ENCODE assay signal across 22 cellular contexts in genomic region chr1:232538943-232539302, GRCh38.
DNase-seq lines count a peak whose midpoint lies in the region; ATAC-seq, FAIRE-seq and TF ChIP-seq lines count a peak whose summit lies in the region.
"Had no signal": no experiment of that assay in that cellular context is flagged by ENCODE, and none has a peak within 500 bp of the region (broad histone marks: within the 10 kb centered on the region; RNA-seq: fewer than 3 reads in every experiment).

No MANE protein-coding gene starts in this region.

- H3K9me2 ChIP-seq in GM23338 (ENCODE audit: insufficient read depth) (no peaks in the 10 kb centered on the region), PC-3 (replicated peaks; ENCODE audit: low read length) (no peaks in the 10 kb centered on the region)

- H3K14ac ChIP-seq in trophoblast cell (ENCODE audit: low read length): no peak overlapping the region

- intact Hi-C loops in PC-3 (cut with micrococcal nuclease): no loop called here

- WGBS in ectodermal cell, 2 experiments: 88% methylated on average over 5 of the region's 5 CpGs
- no CpG with 5 or more reads among the region's 5 CpGs for WGBS in trophoblast cell (ENCODE audit: extremely low coverage, insufficient coverage, insufficient read length)

- peaks cover 14% of the 10 kb centered on the region for H3K4me1 ChIP-seq in GM23338 (ENCODE audit: insufficient read depth)
- H3K4me1 ChIP-seq in PC-3 (ENCODE audit: insufficient read depth, low read length): peaks cover 20% of the 10 kb centered on the region
- H3K4me1 ChIP-seq in ectodermal cell (ENCODE audit: control insufficient read depth, insufficient read depth, low read length): peaks cover 18% of the 10 kb centered on the region
- peaks cover 17 to 23% of the 10 kb centered on the region in 2 experiments for H3K4me1 ChIP-seq in trophoblast cell (ENCODE audit: control insufficient read depth in 1 of 2, insufficient read depth in 2 of 2, low read length in 2 of 2)
- H3K4me1 ChIP-seq: colonic mucosa had no signal

- H3K79me2 ChIP-seq in GM23338 (replicated peaks; ENCODE audit: insufficient read depth): no peaks in the 10 kb centered on the region
- no peaks in the 10 kb centered on the region for H3K79me2 ChIP-seq in PC-3 (ENCODE audit: low read length)
- H3K79me2 ChIP-seq in trophoblast cell (ENCODE audit: control insufficient read depth, insufficient read depth, low read length, poor library complexity): peaks cover 4% of the 10 kb centered on the region

- peak overlapping the region; percentile 41 for H3K4ac ChIP-seq in trophoblast cell (ENCODE audit: low read depth, low read length)

- H2BK12ac ChIP-seq in trophoblast cell (ENCODE audit: low read length): peak overlapping the region; percentile 82

- H4K20me1 ChIP-seq in GM23338 (replicated peaks; ENCODE audit: insufficient read depth) (no peaks in the 10 kb centered on the region; the same call in 1 of the 2 replicates), PC-3 (ENCODE audit: low read length) (no peaks in the 10 kb centered on the region)

- no peaks in the 10 kb centered on the region; the same call in 2 of the 3 replicates for H3K9me3 Mint-ChIP-seq in GM23338
- H3K9me3 Mint-ChIP-seq: activated CD4-positive, alpha-beta T cell treated with anti-CD3 and anti-CD28 coated beads, Interleukin-2, amount 10 ng/mL, durations not matched to agents 7 days and 5 days; activated T-cell treated with anti-CD3 and anti-CD28 coated beads, Interleukin-2, amount 50 U/mL, for 72 hours; immature natural killer cell; naive thymus-derived CD8-positive, alpha-beta T cell had no signal

- POLR2A ChIA-PET in PC-3 (lab: Charles Lee; ENCODE audit: unreplicated experiment): interaction anchor here (0.6 kb wide), 1 partner anchor 77 kb away, joined by 4 read pairs; no protein-coding TSS in a partner anchor

- DNase-seq in GM23338 (ENCODE audit: low spot score) (no peak), PC-3 (no peak), trophoblast cell (no peak), HTR-8/SVneo (ENCODE audit: insufficient read length, low spot score) (no peak), dedifferentiated amniotic fluid mesenchymal stem cell (ENCODE audit: extremely low spot score) (no peak)
- no peak for DNase-seq in central memory CD4-positive, alpha-beta T cell
- DNase-seq: activated CD4-positive, alpha-beta T cell treated with anti-CD3 and anti-CD28 coated beads, Interleukin-2, amount 10 ng/mL, durations not matched to agents 7 days and 5 days; activated T-cell treated with anti-CD3 and anti-CD28 coated beads, Interleukin-2, amount 50 U/mL, for 72 hours; colonic mucosa; DND-41; gastrocnemius medialis; immature natural killer cell; naive thymus-derived CD8-positive, alpha-beta T cell; NCI-H1105; NCI-H1930; NK-92 treated with Interleukin-12 subunit alpha and Interleukin-12 subunit beta, amount 100 ng/mL, for 24 hours; stimulated activated CD4-positive, alpha-beta T cell treated with anti-CD3 and anti-CD28 coated beads, Interleukin-2, amount 100 ng/mL, for 48 hours had no signal

- peaks cover 2% of the 10 kb centered on the region for H3K27me3 Mint-ChIP-seq in GM23338 (ENCODE audit: insufficient read depth, low read depth, poor library complexity)
- H3K27me3 Mint-ChIP-seq: activated CD4-positive, alpha-beta T cell treated with anti-CD3 and anti-CD28 coated beads, Interleukin-2, amount 10 ng/mL, durations not matched to agents 7 days and 5 days had no signal

- CTCF ChIA-PET in PC-3 (lab: Charles Lee): interaction anchor here (0.6 to 1.3 kb wide), 3 partner anchors 71 to 937 kb away, joined by 5 to 11 read pairs (median 8); no protein-coding TSS in a partner anchor

- H3K36me3 Mint-ChIP-seq in GM23338 (ENCODE audit: low read depth): no peaks in the 10 kb centered on the region
- H3K36me3 Mint-ChIP-seq: immature natural killer cell; naive thymus-derived CD8-positive, alpha-beta T cell had no signal

- no peak overlapping the region for H2BK5ac ChIP-seq in trophoblast cell (ENCODE audit: low read depth, low read length, poor library complexity)

- ATAC-seq in GM23338: no peak
- ATAC-seq in PC-3: no peak
- no peak for ATAC-seq in HG02870 (IDR thresholded peaks at IDR 0.05; ENCODE audit: unreplicated experiment)
- ATAC-seq: gastrocnemius medialis; naive thymus-derived CD8-positive, alpha-beta T cell had no signal

- no peak overlapping the region for H4K12ac ChIP-seq in trophoblast cell (ENCODE audit: low read depth, low read length)

- no peaks in the 10 kb centered on the region for H3K27me3 ChIP-seq in GM23338 (ENCODE audit: insufficient read depth)
- no peaks in the 10 kb centered on the region for H3K27me3 ChIP-seq in PC-3 (ENCODE audit: low read length)
- no peaks in the 10 kb centered on the region for H3K27me3 ChIP-seq in ectodermal cell (ENCODE audit: control insufficient read depth, insufficient read depth, low read length, poor library complexity, severe bottlenecking)
- H3K27me3 ChIP-seq in trophoblast cell (ENCODE audit: insufficient read depth, low read length): no peaks in the 10 kb centered on the region
- H3K27me3 ChIP-seq: brain microvascular endothelial cell, colonic mucosa, gastrocnemius medialis had no signal

- H2BK120ac ChIP-seq in trophoblast cell (ENCODE audit: insufficient read depth, low read length, poor library complexity): no peak overlapping the region

- no peak overlapping the region for H3K27ac ChIP-seq in GM23338 (ENCODE audit: low read depth)
- peak overlapping the region; percentile 70 for H3K27ac ChIP-seq in PC-3 (ENCODE audit: low read length)
- H3K27ac ChIP-seq in ectodermal cell (ENCODE audit: insufficient read depth, low read depth, low read length, poor library complexity, severe bottlenecking): peak overlapping the region; percentile 8
- H3K27ac ChIP-seq in trophoblast cell (ENCODE audit: low read depth, low read length): no peak overlapping the region
- H3K27ac ChIP-seq: C4-2B, colonic mucosa, gastrocnemius medialis had no signal

- H3K9me3 ChIP-seq in PC-3 (ENCODE audit: low read length): no peaks in the 10 kb centered on the region
- no peaks in the 10 kb centered on the region for H3K9me3 ChIP-seq in ectodermal cell (ENCODE audit: control insufficient read depth, low read length)
- H3K9me3 ChIP-seq in trophoblast cell (ENCODE audit: insufficient read depth, low read depth, low read length): no peaks in the 10 kb centered on the region
- H3K9me3 ChIP-seq: Caco-2, colonic mucosa, gastrocnemius medialis had no signal

- H3K27ac Mint-ChIP-seq in GM23338: peak overlapping the region; percentile 1; the same call in 1 of the 2 replicates
- H3K27ac Mint-ChIP-seq: activated CD4-positive, alpha-beta T cell treated with anti-CD3 and anti-CD28 coated beads, Interleukin-2, amount 10 ng/mL, durations not matched to agents 7 days and 5 days; activated T-cell treated with anti-CD3 and anti-CD28 coated beads, Interleukin-2, amount 50 U/mL, for 72 hours; immature natural killer cell; naive thymus-derived CD8-positive, alpha-beta T cell had no signal

- H3K4me2 ChIP-seq in GM23338 (no peak overlapping the region), PC-3 (ENCODE audit: low read length) (peak overlapping the region; percentile 76), trophoblast cell (ENCODE audit: low read length) (no peak overlapping the region)

- H2AK5ac ChIP-seq in trophoblast cell (ENCODE audit: low read length): no peak overlapping the region

- BruUV-seq in PC-3 (replicated peaks; lab: Mats Ljungman, UMichigan): no TSS peak

- no peak overlapping the region for H3K4me3 Mint-ChIP-seq in GM23338
- H3K4me3 Mint-ChIP-seq: activated CD4-positive, alpha-beta T cell treated with anti-CD3 and anti-CD28 coated beads, Interleukin-2, amount 10 ng/mL, durations not matched to agents 7 days and 5 days; activated T-cell treated with anti-CD3 and anti-CD28 coated beads, Interleukin-2, amount 50 U/mL, for 72 hours; immature natural killer cell; naive thymus-derived CD8-positive, alpha-beta T cell had no signal

- H4K8ac ChIP-seq in trophoblast cell (ENCODE audit: low read depth, low read length): no peak overlapping the region

- peaks cover 25% of the 10 kb centered on the region for H3K4me1 Mint-ChIP-seq in GM23338
- H3K4me1 Mint-ChIP-seq: activated CD4-positive, alpha-beta T cell treated with anti-CD3 and anti-CD28 coated beads, Interleukin-2, amount 10 ng/mL, durations not matched to agents 7 days and 5 days; immature natural killer cell; naive thymus-derived CD8-positive, alpha-beta T cell had no signal

- TF ChIP-seq CTCF in GM23338 (conservative IDR thresholded peaks at IDR 0.05; ENCODE audit: low read depth in 2 of 2) (no peak), PC-3 (conservative IDR thresholded peaks at IDR 0.05; ENCODE audit: low read depth, low read length) (no peak)

- H3K36me3 ChIP-seq in GM23338 (ENCODE audit: insufficient read depth) (no peaks in the 10 kb centered on the region), PC-3 (ENCODE audit: low read depth, low read length) (no peaks in the 10 kb centered on the region), ectodermal cell (ENCODE audit: control insufficient read depth, insufficient read depth, low read length) (no peaks in the 10 kb centered on the region), trophoblast cell (ENCODE audit: control insufficient read depth in 1 of 2, insufficient read depth in 2 of 2, low read length in 2 of 2) (no peaks in the 10 kb centered on the region)
- H3K36me3 ChIP-seq: brain microvascular endothelial cell, colonic mucosa, gastrocnemius medialis had no signal

- FAIRE-seq in HTR-8/SVneo (lab: Jason Lieb, UNC): no peak

- H3K23ac ChIP-seq in trophoblast cell (ENCODE audit: low read length): no peak overlapping the region

- peaks cover 8% of the 10 kb centered on the region for H3K79me1 ChIP-seq in trophoblast cell (ENCODE audit: low read length)

- H3F3A ChIP-seq in GM23338 (replicated peaks; ENCODE audit: low read depth) (no peaks in the 10 kb centered on the region), PC-3 (ENCODE audit: low read length, unreplicated experiment) (no peaks in the 10 kb centered on the region)

- H4K91ac ChIP-seq in trophoblast cell (ENCODE audit: low read depth, low read length): no peak overlapping the region

- no peak overlapping the region for H3K4me3 ChIP-seq in GM23338
- H3K4me3 ChIP-seq in PC-3 (ENCODE audit: low read length): no peak overlapping the region
- H3K4me3 ChIP-seq in ectodermal cell (ENCODE audit: insufficient read depth, low read depth, low read length): no peak overlapping the region
- no peak overlapping the region for H3K4me3 ChIP-seq in trophoblast cell (ENCODE audit: low read depth, low read length)
- H3K4me3 ChIP-seq: colonic mucosa, gastrocnemius medialis had no signal

- peak overlapping the region; percentile 9 for H3K18ac ChIP-seq in trophoblast cell (ENCODE audit: low read length)

- H2AFZ ChIP-seq in GM23338 (no peak overlapping the region), PC-3 (ENCODE audit: low read length) (no peak overlapping the region), trophoblast cell (ENCODE audit: insufficient read depth, low read length, poor library complexity) (no peak overlapping the region)

- H3K9ac ChIP-seq in PC-3 (ENCODE audit: low read length): no peak overlapping the region
- no peak overlapping the region for H3K9ac ChIP-seq in trophoblast cell (ENCODE audit: low read length)

TF ChIP-seq in GM23338, 12 proteins besides CTCF, POLR2A, EP300 and RAD21 (continues in another document):
- no peak for TF ChIP-seq JUNB (IDR thresholded peaks at IDR 0.05; ENCODE audit: unreplicated experiment)

Comparison
In these comparisons a context has a peak if more than half of its experiments do, and no peak if none do; other contexts are left out.
1. H3K27ac ChIP-seq: peak in PC-3 (single experiment) and ectodermal cell (single experiment); none in GM23338 (single experiment) and trophoblast cell (single experiment).